Comparison of ENCODE assay signal across 8 cellular contexts in the genomic region with DNA sequence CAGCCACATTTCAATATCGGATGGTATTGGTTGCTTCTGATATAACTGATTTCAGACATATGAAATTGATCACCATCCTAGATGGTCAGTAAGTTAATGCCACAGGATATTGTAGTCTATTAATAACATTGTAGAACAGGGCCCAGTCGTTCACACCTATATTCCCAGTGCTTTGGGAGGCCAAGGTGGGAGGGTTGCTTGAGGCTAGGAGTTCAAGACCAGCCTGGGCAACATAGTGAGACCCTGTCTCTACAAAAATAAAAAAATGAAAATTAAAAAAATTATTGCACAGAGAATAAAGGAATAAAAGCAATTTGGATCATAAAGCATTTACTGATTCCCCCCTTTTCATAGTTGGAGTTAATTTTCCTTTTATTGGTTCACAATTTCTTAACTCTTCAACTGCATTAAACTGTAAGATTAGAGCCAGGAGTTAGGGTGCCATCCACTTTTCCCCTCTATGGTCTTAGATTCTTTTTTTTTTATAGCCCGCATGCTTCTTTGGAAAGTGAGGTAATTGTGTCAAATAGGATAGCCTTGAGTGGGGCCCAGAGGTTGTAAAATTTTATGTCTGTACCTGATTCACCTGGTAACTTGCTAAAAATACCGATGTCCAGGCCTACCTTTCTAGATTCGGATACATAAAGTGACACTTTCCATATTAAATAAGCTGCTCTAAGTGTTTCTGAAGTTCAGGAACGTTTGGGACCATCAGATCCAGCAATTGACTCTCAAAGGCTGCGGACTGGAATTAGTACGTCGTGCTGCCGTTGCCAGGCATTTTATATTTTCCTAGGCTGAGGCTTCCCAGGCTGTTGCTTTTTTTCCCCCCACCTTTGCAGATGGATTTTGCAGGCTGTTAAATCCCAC. TPM values are rescaled to one million over a fixed set of nuclear protein-coding genes. Genes with fewer than 3 reads are reported as not detected.
DNase-seq lines count a peak whose midpoint lies in the region; ATAC-seq and TF ChIP-seq lines count a peak whose summit lies in the region.

No MANE protein-coding gene starts in this region.

- H3K4me3 Mint-ChIP-seq in activated naive CD4-positive, alpha-beta T cell treated with anti-CD3 and anti-CD28 coated beads, Interleukin-2, amount 10 ng/mL, durations not matched to agents 7 days and 5 days = peak overlapping the region; percentile 89

- TF ChIP-seq CTCF in right lobe of liver (IDR thresholded peaks at IDR 0.05) = no peak
- no peak for TF ChIP-seq CTCF in transverse colon (IDR thresholded peaks at IDR 0.05)

- no peak for DNase-seq in activated naive CD4-positive, alpha-beta T cell treated with anti-CD3 and anti-CD28 coated beads, Interleukin-2, amount 10 ng/mL, durations not matched to agents 7 days and 5 days
- no peak for DNase-seq in activated naive CD4-positive, alpha-beta T cell (lab: John Stamatoyannopoulos, UW)
- DNase-seq in right lobe of liver (no peak), transverse colon (no peak), pons (ENCODE audit: low spot score) (no peak), OCI-M2 (lab: John Stamatoyannopoulos, UW; ENCODE audit: unreplicated experiment) (no peak)
- DNase-seq in stimulated activated CD8-positive, alpha-beta memory T cell treated with anti-CD3 and anti-CD28 coated beads, Interleukin-4, amount 100 ng/mL, for 48 hours = no peak

- WGBS in right lobe of liver (ENCODE audit: insufficient coverage, low coverage, low lambda C conversion rate, missing lambda C conversion rate) = 19% methylated on average over 10 of the region's 10 CpGs
- 24 to 25% methylated on average over 7 to 10 of the region's 10 CpGs for WGBS in transverse colon (ENCODE audit: low coverage in 1 of 2), 2 donors

- peaks cover 0 to 45% (median 9%) of the 10 kb centered on the region in 4 donors for H3K4me1 ChIP-seq in right lobe of liver
- H3K4me1 ChIP-seq in transverse colon = peaks cover 0 to 35% (median 15%) of the 10 kb centered on the region in 4 donors

- no peaks in the 10 kb centered on the region for H3K27me3 ChIP-seq in right lobe of liver
- no peaks in the 10 kb centered on the region for H3K27me3 ChIP-seq in transverse colon

- H3K27ac Mint-ChIP-seq in activated naive CD4-positive, alpha-beta T cell treated with anti-CD3 and anti-CD28 coated beads, Interleukin-2, amount 10 ng/mL, durations not matched to agents 7 days and 5 days = peak overlapping the region; percentile 97

- H3K9me3 Mint-ChIP-seq in activated naive CD4-positive, alpha-beta T cell treated with anti-CD3 and anti-CD28 coated beads, Interleukin-2, amount 10 ng/mL, durations not matched to agents 7 days and 5 days = no peaks in the 10 kb centered on the region

- H3K9me3 ChIP-seq in right lobe of liver (no peaks in the 10 kb centered on the region), transverse colon (no peaks in the 10 kb centered on the region)

- CTCF ChIA-PET in activated naive CD4-positive, alpha-beta T cell treated with anti-CD3 and anti-CD28 coated beads, Interleukin-2, amount 10 ng/mL, durations not matched to agents 7 days and 5 days (lab: Charles Lee) = interaction anchor here (1.3 kb wide), 1 partner anchor 25 kb away, joined by 4 read pairs; the partner anchor contains the start of genes ADK and AP3M1

- in situ Hi-C loops in transverse colon (cut with MboI; ENCODE audit: low pct_ligation_motif_present in 1 of 4, low pct_unique_long_range_greater_than_20kb in 1 of 4, low sequenced_read_pairs in 3 of 4) = no loop called here

- no peak for ATAC-seq in right lobe of liver

- H3K4me1 Mint-ChIP-seq in activated naive CD4-positive, alpha-beta T cell treated with anti-CD3 and anti-CD28 coated beads, Interleukin-2, amount 10 ng/mL, durations not matched to agents 7 days and 5 days = peaks cover 35% of the 10 kb centered on the region

- H3K27ac ChIP-seq in angular gyrus (ENCODE audit: low read depth, low read length) = peak overlapping the region; percentile 79
- peak overlapping the region; percentile 92 to 98 (median 96) for H3K27ac ChIP-seq in right lobe of liver
- peak overlapping the region; percentile 87 to 92 (median 90) for H3K27ac ChIP-seq in transverse colon

- intact Hi-C loops in right lobe of liver (cut with DNase I) (no loop called here), transverse colon (cut with DNase I; ENCODE audit: low total_unique reads) (no loop called here)

- H3K36me3 ChIP-seq in right lobe of liver (no peaks in the 10 kb centered on the region), transverse colon (no peaks in the 10 kb centered on the region)

- peaks cover 4% of the 10 kb centered on the region for H3K36me3 Mint-ChIP-seq in activated naive CD4-positive, alpha-beta T cell treated with anti-CD3 and anti-CD28 coated beads, Interleukin-2, amount 10 ng/mL, durations not matched to agents 7 days and 5 days

- H3K27me3 Mint-ChIP-seq in activated naive CD4-positive, alpha-beta T cell treated with anti-CD3 and anti-CD28 coated beads, Interleukin-2, amount 10 ng/mL, durations not matched to agents 7 days and 5 days = no peaks in the 10 kb centered on the region

- TF ChIP-seq POLR2A in right lobe of liver (IDR thresholded peaks at IDR 0.05) (no peak), transverse colon (IDR thresholded peaks at IDR 0.05) (no peak)

- H3K4me3 ChIP-seq in right lobe of liver (peak overlapping the region; percentile 70 to 83 (median 83)), transverse colon (peak overlapping the region; percentile 58 to 74 (median 65))

- TF ChIP-seq EP300 in transverse colon (IDR thresholded peaks at IDR 0.05; ENCODE audit: low read depth) = no peak

RNA-seq across cellular contexts. Expression of gene ADK, which starts 24.7 kb away (rescaled TPM):
- total RNA-seq in right lobe of liver = 10 to 100 TPM; 54.2 to 92.5 (median 63.5) TPM
- 10 to 100 TPM in 3 of 4 donors, 1 to 10 TPM in 1; 6.8 to 25.2 (median 14.8) TPM for total RNA-seq in transverse colon

RNA-seq across cellular contexts. Expression of gene AP3M1, which starts 25.1 kb away (rescaled TPM):
- 10 to 100 TPM; 16.2 to 22.4 (median 19.9) TPM for total RNA-seq in right lobe of liver
- total RNA-seq in transverse colon = 10 to 100 TPM; 10.1 to 27.3 (median 21.3) TPM
